ENCODE assay signal across 1 cellular context in the genomic region with DNA sequence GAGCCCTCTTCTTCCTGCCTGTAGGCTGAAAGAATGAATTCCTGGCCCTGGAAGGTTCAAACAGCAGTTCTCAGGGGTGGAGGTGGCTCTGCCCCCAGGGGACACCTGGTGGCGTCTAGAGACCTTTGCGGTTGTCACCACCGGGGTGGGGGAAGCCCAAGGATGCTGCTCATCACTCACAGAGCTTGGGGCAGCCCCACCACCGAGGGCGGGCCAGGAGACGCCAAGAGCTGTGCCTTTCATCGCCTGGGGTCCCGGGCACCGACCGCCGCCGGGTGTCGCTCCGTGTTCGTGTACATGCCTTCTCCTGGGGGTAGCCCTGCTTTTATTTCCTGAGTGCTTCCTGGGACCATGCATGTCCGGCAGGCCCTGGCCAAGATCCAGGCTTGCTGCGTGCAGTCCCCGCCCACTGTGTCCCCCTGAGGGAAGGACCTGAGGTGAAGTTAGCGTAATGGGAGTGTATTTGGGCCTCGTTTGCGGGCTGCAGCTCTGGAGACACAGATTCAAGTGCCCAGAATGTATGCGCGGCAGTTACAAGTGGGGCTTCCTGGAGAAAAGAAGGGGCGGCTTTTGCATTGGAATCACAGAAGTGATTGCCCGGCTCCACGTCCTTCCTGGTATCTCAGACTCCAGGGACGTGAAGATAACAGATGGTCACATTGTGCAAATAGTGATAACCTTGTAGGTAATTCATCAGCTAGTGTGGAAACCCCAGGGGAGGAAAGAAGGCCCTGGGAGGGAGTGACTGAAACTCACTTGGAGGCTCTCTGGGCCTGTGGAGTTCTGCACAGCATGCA.
A peak's percentile ranks its signal among the peaks of the same experiment; 100 is the strongest.
TF ChIP-seq lines count a peak whose summit lies in the region.

No MANE protein-coding gene starts in this region.

TF ChIP-seq in HepG2, 621 proteins besides CTCF, POLR2A, EP300 and RAD21 (continued from another document and continues in another):
- TF ChIP-seq ZNF75D (CRISPR knock-in tag; IDR thresholded peaks at IDR 0.05; ENCODE audit: borderline replicate concordance): no peak
- peak; percentile 46; the same call in 1 of the 2 replicates for TF ChIP-seq KDM3A (CRISPR knock-in tag; IDR thresholded peaks at IDR 0.05; ENCODE audit: low read depth)
- TF ChIP-seq ZNF343 (CRISPR knock-in tag; IDR thresholded peaks at IDR 0.05): peak; percentile 64; the same call in 1 of the 2 replicates
- TF ChIP-seq, protein P1, sequence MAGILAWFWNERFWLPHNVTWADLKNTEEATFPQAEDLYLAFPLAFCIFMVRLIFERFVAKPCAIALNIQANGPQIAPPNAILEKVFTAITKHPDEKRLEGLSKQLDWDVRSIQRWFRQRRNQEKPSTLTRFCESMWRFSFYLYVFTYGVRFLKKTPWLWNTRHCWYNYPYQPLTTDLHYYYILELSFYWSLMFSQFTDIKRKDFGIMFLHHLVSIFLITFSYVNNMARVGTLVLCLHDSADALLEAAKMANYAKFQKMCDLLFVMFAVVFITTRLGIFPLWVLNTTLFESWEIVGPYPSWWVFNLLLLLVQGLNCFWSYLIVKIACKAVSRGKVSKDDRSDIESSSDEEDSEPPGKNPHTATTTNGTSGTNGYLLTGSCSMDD (CRISPR knock-in tag; IDR thresholded peaks at IDR 0.05): no peak
- TF ChIP-seq CEBPG (CRISPR knock-in tag; IDR thresholded peaks at IDR 0.05): no peak
- TF ChIP-seq ZNF839 (CRISPR knock-in tag; IDR thresholded peaks at IDR 0.05; ENCODE audit: borderline replicate concordance): no peak
- TF ChIP-seq, protein P2, sequence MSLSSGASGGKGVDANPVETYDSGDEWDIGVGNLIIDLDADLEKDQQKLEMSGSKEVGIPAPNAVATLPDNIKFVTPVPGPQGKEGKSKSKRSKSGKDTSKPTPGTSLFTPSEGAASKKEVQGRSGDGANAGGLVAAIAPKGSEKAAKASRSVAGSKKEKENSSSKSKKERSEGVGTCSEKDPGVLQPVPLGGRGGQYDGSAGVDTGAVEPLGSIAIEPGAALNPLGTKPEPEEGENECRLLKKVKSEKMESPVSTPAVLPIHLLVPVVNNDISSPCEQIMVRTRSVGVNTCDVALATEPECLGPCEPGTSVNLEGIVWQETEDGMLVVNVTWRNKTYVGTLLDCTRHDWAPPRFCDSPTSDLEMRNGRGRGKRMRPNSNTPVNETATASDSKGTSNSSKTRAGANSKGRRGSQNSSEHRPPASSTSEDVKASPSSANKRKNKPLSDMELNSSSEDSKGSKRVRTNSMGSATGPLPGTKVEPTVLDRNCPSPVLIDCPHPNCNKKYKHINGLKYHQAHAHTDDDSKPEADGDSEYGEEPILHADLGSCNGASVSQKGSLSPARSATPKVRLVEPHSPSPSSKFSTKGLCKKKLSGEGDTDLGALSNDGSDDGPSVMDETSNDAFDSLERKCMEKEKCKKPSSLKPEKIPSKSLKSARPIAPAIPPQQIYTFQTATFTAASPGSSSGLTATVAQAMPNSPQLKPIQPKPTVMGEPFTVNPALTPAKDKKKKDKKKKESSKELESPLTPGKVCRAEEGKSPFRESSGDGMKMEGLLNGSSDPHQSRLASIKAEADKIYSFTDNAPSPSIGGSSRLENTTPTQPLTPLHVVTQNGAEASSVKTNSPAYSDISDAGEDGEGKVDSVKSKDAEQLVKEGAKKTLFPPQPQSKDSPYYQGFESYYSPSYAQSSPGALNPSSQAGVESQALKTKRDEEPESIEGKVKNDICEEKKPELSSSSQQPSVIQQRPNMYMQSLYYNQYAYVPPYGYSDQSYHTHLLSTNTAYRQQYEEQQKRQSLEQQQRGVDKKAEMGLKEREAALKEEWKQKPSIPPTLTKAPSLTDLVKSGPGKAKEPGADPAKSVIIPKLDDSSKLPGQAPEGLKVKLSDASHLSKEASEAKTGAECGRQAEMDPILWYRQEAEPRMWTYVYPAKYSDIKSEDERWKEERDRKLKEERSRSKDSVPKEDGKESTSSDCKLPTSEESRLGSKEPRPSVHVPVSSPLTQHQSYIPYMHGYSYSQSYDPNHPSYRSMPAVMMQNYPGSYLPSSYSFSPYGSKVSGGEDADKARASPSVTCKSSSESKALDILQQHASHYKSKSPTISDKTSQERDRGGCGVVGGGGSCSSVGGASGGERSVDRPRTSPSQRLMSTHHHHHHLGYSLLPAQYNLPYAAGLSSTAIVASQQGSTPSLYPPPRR (CRISPR knock-in tag; IDR thresholded peaks at IDR 0.05; ENCODE audit: borderline replicate concordance): peak; percentile 65; the same call in 1 of the 2 replicates
- TF ChIP-seq, protein P3, sequence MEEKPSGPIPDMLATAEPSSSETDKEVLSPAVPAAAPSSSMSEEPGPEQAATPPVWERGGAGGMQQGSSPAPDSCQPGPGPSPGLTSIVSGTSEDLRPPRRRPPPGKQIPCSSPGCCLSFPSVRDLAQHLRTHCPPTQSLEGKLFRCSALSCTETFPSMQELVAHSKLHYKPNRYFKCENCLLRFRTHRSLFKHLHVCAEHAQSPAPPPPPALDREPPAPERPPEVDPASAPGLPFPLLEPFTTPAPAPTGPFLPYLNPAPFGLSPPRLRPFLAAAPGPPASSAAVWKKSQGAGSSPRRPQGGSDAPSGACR (CRISPR knock-in tag; IDR thresholded peaks at IDR 0.05): peak; percentile 44; the same call in 1 of the 2 replicates
- no peak for TF ChIP-seq SMYD3 (CRISPR knock-in tag; IDR thresholded peaks at IDR 0.05)
- no peak for TF ChIP-seq ZSCAN31 (CRISPR knock-in tag; IDR thresholded peaks at IDR 0.05; ENCODE audit: low read depth)
- TF ChIP-seq MAF1 (CRISPR knock-in tag; IDR thresholded peaks at IDR 0.05; ENCODE audit: borderline replicate concordance): no peak
- no peak for TF ChIP-seq FOSL1 (CRISPR knock-in tag; IDR thresholded peaks at IDR 0.05; ENCODE audit: borderline replicate concordance)
- TF ChIP-seq IRX3 (CRISPR knock-in tag; IDR thresholded peaks at IDR 0.05; ENCODE audit: borderline replicate concordance, low read depth): no peak
- no peak for TF ChIP-seq CHD4 (IDR thresholded peaks at IDR 0.05; ENCODE audit: borderline replicate concordance, low read length)
- no peak for TF ChIP-seq ZNF296 (CRISPR knock-in tag; conservative IDR thresholded peaks at IDR 0.05)
- peak; percentile 78; the same call in 1 of the 2 replicates for TF ChIP-seq GABPB1 (CRISPR knock-in tag; IDR thresholded peaks at IDR 0.05)
- TF ChIP-seq ZZZ3 (CRISPR knock-in tag; IDR thresholded peaks at IDR 0.05; ENCODE audit: borderline replicate concordance): no peak
- peak; percentile 24 for TF ChIP-seq TEAD3 (CRISPR knock-in tag; optimal IDR thresholded peaks at IDR 0.05; ENCODE audit: borderline replicate concordance)
- TF ChIP-seq ZNF232 (CRISPR knock-in tag; IDR thresholded peaks at IDR 0.05; ENCODE audit: borderline replicate concordance): peak; percentile 71; the same call in 1 of the 2 replicates
- TF ChIP-seq NR2F1 (CRISPR knock-in tag; IDR thresholded peaks at IDR 0.05): peak in 1 of 2 experiments; percentile 16; a peak in 1 of 4 replicates
- peak; percentile 49; the same call in 1 of the 2 replicates for TF ChIP-seq ZNF274 (CRISPR knock-in tag; IDR thresholded peaks at IDR 0.05)
- TF ChIP-seq ZSCAN22 (CRISPR knock-in tag; IDR thresholded peaks at IDR 0.05): no peak
- TF ChIP-seq SRSF9 (IDR thresholded peaks at IDR 0.05; ENCODE audit: borderline replicate concordance, insufficient read depth, low read depth, low read length, poor library complexity, severe bottlenecking): no peak
- peak; percentile 50 for TF ChIP-seq THAP11 (CRISPR knock-in tag; IDR thresholded peaks at IDR 0.05)
- peak; percentile 80 for TF ChIP-seq ELF1 (CRISPR knock-in tag; IDR thresholded peaks at IDR 0.05)
- TF ChIP-seq ZNF256 (CRISPR knock-in tag; conservative IDR thresholded peaks at IDR 0.05): no peak
- no peak for TF ChIP-seq ZNF678 (CRISPR knock-in tag; IDR thresholded peaks at IDR 0.05)
- no peak for TF ChIP-seq PAWR (CRISPR knock-in tag; IDR thresholded peaks at IDR 0.05; ENCODE audit: borderline replicate concordance)
- TF ChIP-seq, protein P4, sequence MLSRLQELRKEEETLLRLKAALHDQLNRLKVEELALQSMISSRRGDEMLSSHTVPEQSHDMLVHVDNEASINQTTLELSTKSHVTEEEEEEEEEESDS (CRISPR knock-in tag; IDR thresholded peaks at IDR 0.05; ENCODE audit: borderline replicate concordance): no peak
- TF ChIP-seq ZNF629 (CRISPR knock-in tag; conservative IDR thresholded peaks at IDR 0.05): no peak
- TF ChIP-seq MED1 (CRISPR knock-in tag; IDR thresholded peaks at IDR 0.05): peak; percentile 80
- TF ChIP-seq, protein P5, sequence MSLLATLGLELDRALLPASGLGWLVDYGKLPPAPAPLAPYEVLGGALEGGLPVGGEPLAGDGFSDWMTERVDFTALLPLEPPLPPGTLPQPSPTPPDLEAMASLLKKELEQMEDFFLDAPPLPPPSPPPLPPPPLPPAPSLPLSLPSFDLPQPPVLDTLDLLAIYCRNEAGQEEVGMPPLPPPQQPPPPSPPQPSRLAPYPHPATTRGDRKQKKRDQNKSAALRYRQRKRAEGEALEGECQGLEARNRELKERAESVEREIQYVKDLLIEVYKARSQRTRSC (CRISPR knock-in tag; IDR thresholded peaks at IDR 0.05; ENCODE audit: low read depth): no peak
- TF ChIP-seq FOXK2 (IDR thresholded peaks at IDR 0.05): no peak
- TF ChIP-seq ELF3 (CRISPR knock-in tag; IDR thresholded peaks at IDR 0.05): peak; percentile 84
- TF ChIP-seq TCF7 (IDR thresholded peaks at IDR 0.05; ENCODE audit: low read depth): no peak
- TF ChIP-seq SIN3A (IDR thresholded peaks at IDR 0.05; ENCODE audit: borderline replicate concordance, low read depth, low read length): no peak
- TF ChIP-seq JDP2 (CRISPR knock-in tag; IDR thresholded peaks at IDR 0.05; ENCODE audit: borderline replicate concordance): no peak
- TF ChIP-seq, protein P6, sequence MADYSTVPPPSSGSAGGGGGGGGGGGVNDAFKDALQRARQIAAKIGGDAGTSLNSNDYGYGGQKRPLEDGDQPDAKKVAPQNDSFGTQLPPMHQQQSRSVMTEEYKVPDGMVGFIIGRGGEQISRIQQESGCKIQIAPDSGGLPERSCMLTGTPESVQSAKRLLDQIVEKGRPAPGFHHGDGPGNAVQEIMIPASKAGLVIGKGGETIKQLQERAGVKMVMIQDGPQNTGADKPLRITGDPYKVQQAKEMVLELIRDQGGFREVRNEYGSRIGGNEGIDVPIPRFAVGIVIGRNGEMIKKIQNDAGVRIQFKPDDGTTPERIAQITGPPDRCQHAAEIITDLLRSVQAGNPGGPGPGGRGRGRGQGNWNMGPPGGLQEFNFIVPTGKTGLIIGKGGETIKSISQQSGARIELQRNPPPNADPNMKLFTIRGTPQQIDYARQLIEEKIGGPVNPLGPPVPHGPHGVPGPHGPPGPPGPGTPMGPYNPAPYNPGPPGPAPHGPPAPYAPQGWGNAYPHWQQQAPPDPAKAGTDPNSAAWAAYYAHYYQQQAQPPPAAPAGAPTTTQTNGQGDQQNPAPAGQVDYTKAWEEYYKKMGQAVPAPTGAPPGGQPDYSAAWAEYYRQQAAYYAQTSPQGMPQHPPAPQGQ (CRISPR knock-in tag; IDR thresholded peaks at IDR 0.05; ENCODE audit: borderline replicate concordance): no peak; the same call in 1 of the 2 replicates
- no peak; the same call in 1 of the 2 replicates for TF ChIP-seq ZNF460 (CRISPR knock-in tag; IDR thresholded peaks at IDR 0.05; ENCODE audit: borderline replicate concordance)
- TF ChIP-seq, protein P7, sequence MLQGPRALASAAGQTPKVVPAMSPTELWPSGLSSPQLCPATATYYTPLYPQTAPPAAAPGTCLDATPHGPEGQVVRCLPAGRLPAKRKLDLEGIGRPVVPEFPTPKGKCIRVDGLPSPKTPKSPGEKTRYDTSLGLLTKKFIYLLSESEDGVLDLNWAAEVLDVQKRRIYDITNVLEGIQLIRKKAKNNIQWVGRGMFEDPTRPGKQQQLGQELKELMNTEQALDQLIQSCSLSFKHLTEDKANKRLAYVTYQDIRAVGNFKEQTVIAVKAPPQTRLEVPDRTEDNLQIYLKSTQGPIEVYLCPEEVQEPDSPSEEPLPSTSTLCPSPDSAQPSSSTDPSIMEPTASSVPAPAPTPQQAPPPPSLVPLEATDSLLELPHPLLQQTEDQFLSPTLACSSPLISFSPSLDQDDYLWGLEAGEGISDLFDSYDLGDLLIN (CRISPR knock-in tag; IDR thresholded peaks at IDR 0.05; ENCODE audit: borderline replicate concordance): no peak
- TF ChIP-seq KDM4B (CRISPR knock-in tag; IDR thresholded peaks at IDR 0.05): no peak
- no peak for TF ChIP-seq EZH2 (conservative IDR thresholded peaks at IDR 0.05; ENCODE audit: low read depth, low read length)
- no peak for TF ChIP-seq ZBTB21 (CRISPR knock-in tag; IDR thresholded peaks at IDR 0.05)
- TF ChIP-seq HES4 (CRISPR knock-in tag; IDR thresholded peaks at IDR 0.05; ENCODE audit: borderline replicate concordance): no peak
- no peak for TF ChIP-seq RBAK (CRISPR knock-in tag; IDR thresholded peaks at IDR 0.05)
- TF ChIP-seq ZNF652 (CRISPR knock-in tag; IDR thresholded peaks at IDR 0.05; ENCODE audit: borderline replicate concordance, low read depth): no peak
- TF ChIP-seq JUNB (CRISPR knock-in tag; IDR thresholded peaks at IDR 0.05; ENCODE audit: borderline replicate concordance): no peak
- 0 out of 2 replicates have a peak, but pooled peaks have one; percentile 80 for TF ChIP-seq ZNF333 (CRISPR knock-in tag; IDR thresholded peaks at IDR 0.05; ENCODE audit: borderline replicate concordance)
- TF ChIP-seq TOE1 (CRISPR knock-in tag; IDR thresholded peaks at IDR 0.05): no peak
- TF ChIP-seq TOPORS (CRISPR knock-in tag; IDR thresholded peaks at IDR 0.05): no peak
- TF ChIP-seq PCBP2 (optimal IDR thresholded peaks at IDR 0.05; ENCODE audit: low read depth, low read length, poor library complexity, severe bottlenecking): no peak
- TF ChIP-seq IKZF1 (IDR thresholded peaks at IDR 0.05): no peak
- TF ChIP-seq ISL2 (CRISPR knock-in tag; IDR thresholded peaks at IDR 0.05): no peak; the same call in none of the 2 replicates
- TF ChIP-seq, protein P8, sequence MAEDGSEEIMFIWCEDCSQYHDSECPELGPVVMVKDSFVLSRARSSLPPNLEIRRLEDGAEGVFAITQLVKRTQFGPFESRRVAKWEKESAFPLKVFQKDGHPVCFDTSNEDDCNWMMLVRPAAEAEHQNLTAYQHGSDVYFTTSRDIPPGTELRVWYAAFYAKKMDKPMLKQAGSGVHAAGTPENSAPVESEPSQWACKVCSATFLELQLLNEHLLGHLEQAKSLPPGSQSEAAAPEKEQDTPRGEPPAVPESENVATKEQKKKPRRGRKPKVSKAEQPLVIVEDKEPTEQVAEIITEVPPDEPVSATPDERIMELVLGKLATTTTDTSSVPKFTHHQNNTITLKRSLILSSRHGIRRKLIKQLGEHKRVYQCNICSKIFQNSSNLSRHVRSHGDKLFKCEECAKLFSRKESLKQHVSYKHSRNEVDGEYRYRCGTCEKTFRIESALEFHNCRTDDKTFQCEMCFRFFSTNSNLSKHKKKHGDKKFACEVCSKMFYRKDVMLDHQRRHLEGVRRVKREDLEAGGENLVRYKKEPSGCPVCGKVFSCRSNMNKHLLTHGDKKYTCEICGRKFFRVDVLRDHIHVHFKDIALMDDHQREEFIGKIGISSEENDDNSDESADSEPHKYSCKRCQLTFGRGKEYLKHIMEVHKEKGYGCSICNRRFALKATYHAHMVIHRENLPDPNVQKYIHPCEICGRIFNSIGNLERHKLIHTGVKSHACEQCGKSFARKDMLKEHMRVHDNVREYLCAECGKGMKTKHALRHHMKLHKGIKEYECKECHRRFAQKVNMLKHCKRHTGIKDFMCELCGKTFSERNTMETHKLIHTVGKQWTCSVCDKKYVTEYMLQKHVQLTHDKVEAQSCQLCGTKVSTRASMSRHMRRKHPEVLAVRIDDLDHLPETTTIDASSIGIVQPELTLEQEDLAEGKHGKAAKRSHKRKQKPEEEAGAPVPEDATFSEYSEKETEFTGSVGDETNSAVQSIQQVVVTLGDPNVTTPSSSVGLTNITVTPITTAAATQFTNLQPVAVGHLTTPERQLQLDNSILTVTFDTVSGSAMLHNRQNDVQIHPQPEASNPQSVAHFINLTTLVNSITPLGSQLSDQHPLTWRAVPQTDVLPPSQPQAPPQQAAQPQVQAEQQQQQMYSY (CRISPR knock-in tag; IDR thresholded peaks at IDR 0.05): no peak
- no peak for TF ChIP-seq TAF15 (IDR thresholded peaks at IDR 0.05; ENCODE audit: low read depth, low read length, poor library complexity, severe bottlenecking)
- TF ChIP-seq MXD4 (CRISPR knock-in tag; IDR thresholded peaks at IDR 0.05): peak; percentile 88
